Comparison of ENCODE assay signal across 1 cellular context in genomic region chr6:26196846-26197683, GRCh38.
TF ChIP-seq lines count a peak whose summit lies in the region.

No MANE protein-coding gene starts in this region.

TF ChIP-seq in HepG2, 621 proteins besides CTCF, POLR2A, EP300 and RAD21 (continued from another document and continues in another):
- TF ChIP-seq HIVEP1 (CRISPR knock-in tag; IDR thresholded peaks at IDR 0.05), result peak; percentile 78
- peak; percentile 50; the same call in 1 of the 2 replicates for TF ChIP-seq ELF3 (CRISPR knock-in tag; IDR thresholded peaks at IDR 0.05)
- peak; percentile 79; the same call in 1 of the 2 replicates for TF ChIP-seq SP4 (CRISPR knock-in tag; IDR thresholded peaks at IDR 0.05)
- TF ChIP-seq SIX4 (CRISPR knock-in tag; IDR thresholded peaks at IDR 0.05), result 0 out of 2 replicates have a peak, but pooled peaks have one; percentile 38
- TF ChIP-seq, protein P1, sequence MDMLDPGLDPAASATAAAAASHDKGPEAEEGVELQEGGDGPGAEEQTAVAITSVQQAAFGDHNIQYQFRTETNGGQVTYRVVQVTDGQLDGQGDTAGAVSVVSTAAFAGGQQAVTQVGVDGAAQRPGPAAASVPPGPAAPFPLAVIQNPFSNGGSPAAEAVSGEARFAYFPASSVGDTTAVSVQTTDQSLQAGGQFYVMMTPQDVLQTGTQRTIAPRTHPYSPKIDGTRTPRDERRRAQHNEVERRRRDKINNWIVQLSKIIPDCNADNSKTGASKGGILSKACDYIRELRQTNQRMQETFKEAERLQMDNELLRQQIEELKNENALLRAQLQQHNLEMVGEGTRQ (IDR thresholded peaks at IDR 0.05; ENCODE audit: low read depth, low read length), result no peak
- TF ChIP-seq, protein P1 (CRISPR knock-in tag; IDR thresholded peaks at IDR 0.05; ENCODE audit: borderline replicate concordance), result no peak; the same call in none of the 2 replicates
- no peak for TF ChIP-seq ZNF839 (CRISPR knock-in tag; IDR thresholded peaks at IDR 0.05; ENCODE audit: borderline replicate concordance)
- TF ChIP-seq, protein P2, sequence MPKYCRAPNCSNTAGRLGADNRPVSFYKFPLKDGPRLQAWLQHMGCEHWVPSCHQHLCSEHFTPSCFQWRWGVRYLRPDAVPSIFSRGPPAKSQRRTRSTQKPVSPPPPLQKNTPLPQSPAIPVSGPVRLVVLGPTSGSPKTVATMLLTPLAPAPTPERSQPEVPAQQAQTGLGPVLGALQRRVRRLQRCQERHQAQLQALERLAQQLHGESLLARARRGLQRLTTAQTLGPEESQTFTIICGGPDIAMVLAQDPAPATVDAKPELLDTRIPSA (CRISPR knock-in tag; IDR thresholded peaks at IDR 0.05; ENCODE audit: borderline replicate concordance), result 0 out of 2 replicates have a peak, but pooled peaks have one; percentile 92
- TF ChIP-seq ZNF530 (CRISPR knock-in tag; IDR thresholded peaks at IDR 0.05; ENCODE audit: low read depth), result no peak
- TF ChIP-seq ZNF788 (CRISPR knock-in tag; IDR thresholded peaks at IDR 0.05; ENCODE audit: borderline replicate concordance), result peak; percentile 95
- TF ChIP-seq SIN3B (IDR thresholded peaks at IDR 0.05; ENCODE audit: low read length), result peak; percentile 84
- no peak for TF ChIP-seq ZNF713 (CRISPR knock-in tag; IDR thresholded peaks at IDR 0.05)
- no peak; the same call in 1 of the 2 replicates for TF ChIP-seq ZNF3 (CRISPR knock-in tag; IDR thresholded peaks at IDR 0.05)
- no peak for TF ChIP-seq FOXA1 (IDR thresholded peaks at IDR 0.05)
- TF ChIP-seq FOXA1 (CRISPR knock-in tag; IDR thresholded peaks at IDR 0.05), result peak; percentile 38; the same call in 1 of the 2 replicates
- TF ChIP-seq, protein P3, sequence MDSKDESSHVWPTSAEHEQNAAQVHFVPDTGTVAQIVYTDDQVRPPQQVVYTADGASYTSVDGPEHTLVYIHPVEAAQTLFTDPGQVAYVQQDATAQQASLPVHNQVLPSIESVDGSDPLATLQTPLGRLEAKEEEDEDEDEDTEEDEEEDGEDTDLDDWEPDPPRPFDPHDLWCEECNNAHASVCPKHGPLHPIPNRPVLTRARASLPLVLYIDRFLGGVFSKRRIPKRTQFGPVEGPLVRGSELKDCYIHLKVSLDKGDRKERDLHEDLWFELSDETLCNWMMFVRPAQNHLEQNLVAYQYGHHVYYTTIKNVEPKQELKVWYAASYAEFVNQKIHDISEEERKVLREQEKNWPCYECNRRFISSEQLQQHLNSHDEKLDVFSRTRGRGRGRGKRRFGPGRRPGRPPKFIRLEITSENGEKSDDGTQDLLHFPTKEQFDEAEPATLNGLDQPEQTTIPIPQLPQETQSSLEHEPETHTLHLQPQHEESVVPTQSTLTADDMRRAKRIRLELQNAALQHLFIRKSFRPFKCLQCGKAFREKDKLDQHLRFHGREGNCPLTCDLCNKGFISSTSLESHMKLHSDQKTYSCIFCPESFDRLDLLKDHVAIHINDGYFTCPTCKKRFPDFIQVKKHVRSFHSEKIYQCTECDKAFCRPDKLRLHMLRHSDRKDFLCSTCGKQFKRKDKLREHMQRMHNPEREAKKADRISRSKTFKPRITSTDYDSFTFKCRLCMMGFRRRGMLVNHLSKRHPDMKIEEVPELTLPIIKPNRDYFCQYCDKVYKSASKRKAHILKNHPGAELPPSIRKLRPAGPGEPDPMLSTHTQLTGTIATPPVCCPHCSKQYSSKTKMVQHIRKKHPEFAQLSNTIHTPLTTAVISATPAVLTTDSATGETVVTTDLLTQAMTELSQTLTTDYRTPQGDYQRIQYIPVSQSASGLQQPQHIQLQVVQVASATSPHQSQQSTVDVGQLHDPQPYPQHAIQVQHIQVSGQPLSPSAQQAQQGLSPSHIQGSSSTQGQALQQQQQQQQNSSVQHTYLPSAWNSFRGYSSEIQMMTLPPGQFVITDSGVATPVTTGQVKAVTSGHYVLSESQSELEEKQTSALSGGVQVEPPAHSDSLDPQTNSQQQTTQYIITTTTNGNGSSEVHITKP (CRISPR knock-in tag; IDR thresholded peaks at IDR 0.05; ENCODE audit: low read depth), result peak; percentile 43; the same call in 1 of the 2 replicates
- TF ChIP-seq ZNF775 (CRISPR knock-in tag; IDR thresholded peaks at IDR 0.05; ENCODE audit: borderline replicate concordance), result no peak
- peak; percentile 39 for TF ChIP-seq ZNF777 (CRISPR knock-in tag; IDR thresholded peaks at IDR 0.05)
- TF ChIP-seq, protein P4, sequence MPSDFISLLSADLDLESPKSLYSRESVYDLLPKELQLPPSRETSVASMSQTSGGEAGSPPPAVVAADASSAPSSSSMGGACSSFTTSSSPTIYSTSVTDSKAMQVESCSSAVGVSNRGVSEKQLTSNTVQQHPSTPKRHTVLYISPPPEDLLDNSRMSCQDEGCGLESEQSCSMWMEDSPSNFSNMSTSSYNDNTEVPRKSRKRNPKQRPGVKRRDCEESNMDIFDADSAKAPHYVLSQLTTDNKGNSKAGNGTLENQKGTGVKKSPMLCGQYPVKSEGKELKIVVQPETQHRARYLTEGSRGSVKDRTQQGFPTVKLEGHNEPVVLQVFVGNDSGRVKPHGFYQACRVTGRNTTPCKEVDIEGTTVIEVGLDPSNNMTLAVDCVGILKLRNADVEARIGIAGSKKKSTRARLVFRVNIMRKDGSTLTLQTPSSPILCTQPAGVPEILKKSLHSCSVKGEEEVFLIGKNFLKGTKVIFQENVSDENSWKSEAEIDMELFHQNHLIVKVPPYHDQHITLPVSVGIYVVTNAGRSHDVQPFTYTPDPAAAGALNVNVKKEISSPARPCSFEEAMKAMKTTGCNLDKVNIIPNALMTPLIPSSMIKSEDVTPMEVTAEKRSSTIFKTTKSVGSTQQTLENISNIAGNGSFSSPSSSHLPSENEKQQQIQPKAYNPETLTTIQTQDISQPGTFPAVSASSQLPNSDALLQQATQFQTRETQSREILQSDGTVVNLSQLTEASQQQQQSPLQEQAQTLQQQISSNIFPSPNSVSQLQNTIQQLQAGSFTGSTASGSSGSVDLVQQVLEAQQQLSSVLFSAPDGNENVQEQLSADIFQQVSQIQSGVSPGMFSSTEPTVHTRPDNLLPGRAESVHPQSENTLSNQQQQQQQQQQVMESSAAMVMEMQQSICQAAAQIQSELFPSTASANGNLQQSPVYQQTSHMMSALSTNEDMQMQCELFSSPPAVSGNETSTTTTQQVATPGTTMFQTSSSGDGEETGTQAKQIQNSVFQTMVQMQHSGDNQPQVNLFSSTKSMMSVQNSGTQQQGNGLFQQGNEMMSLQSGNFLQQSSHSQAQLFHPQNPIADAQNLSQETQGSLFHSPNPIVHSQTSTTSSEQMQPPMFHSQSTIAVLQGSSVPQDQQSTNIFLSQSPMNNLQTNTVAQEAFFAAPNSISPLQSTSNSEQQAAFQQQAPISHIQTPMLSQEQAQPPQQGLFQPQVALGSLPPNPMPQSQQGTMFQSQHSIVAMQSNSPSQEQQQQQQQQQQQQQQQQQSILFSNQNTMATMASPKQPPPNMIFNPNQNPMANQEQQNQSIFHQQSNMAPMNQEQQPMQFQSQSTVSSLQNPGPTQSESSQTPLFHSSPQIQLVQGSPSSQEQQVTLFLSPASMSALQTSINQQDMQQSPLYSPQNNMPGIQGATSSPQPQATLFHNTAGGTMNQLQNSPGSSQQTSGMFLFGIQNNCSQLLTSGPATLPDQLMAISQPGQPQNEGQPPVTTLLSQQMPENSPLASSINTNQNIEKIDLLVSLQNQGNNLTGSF (CRISPR knock-in tag; IDR thresholded peaks at IDR 0.05), result peak; percentile 80
- no peak for TF ChIP-seq GPBP1L1 (CRISPR knock-in tag; IDR thresholded peaks at IDR 0.05)
- TF ChIP-seq SRY (CRISPR knock-in tag; IDR thresholded peaks at IDR 0.05), result peak; percentile 97
- no peak for TF ChIP-seq ZNF850 (CRISPR knock-in tag; conservative IDR thresholded peaks at IDR 0.05)
- no peak; the same call in 1 of the 2 replicates for TF ChIP-seq CBFB (CRISPR knock-in tag; IDR thresholded peaks at IDR 0.05)
- no peak for TF ChIP-seq ZNF562 (CRISPR knock-in tag; IDR thresholded peaks at IDR 0.05; ENCODE audit: borderline replicate concordance)
- TF ChIP-seq ZNF550 (CRISPR knock-in tag; IDR thresholded peaks at IDR 0.05; ENCODE audit: borderline replicate concordance), result no peak; the same call in 1 of the 2 replicates
- no peak; the same call in 1 of the 2 replicates for TF ChIP-seq DZIP1 (CRISPR knock-in tag; IDR thresholded peaks at IDR 0.05)
- peak; percentile 83 for TF ChIP-seq HOXA5 (CRISPR knock-in tag; IDR thresholded peaks at IDR 0.05)
- TF ChIP-seq CC2D1A (CRISPR knock-in tag; IDR thresholded peaks at IDR 0.05), result no peak
- no peak for TF ChIP-seq ZNF431 (CRISPR knock-in tag; IDR thresholded peaks at IDR 0.05; ENCODE audit: borderline replicate concordance, low read depth)
- TF ChIP-seq CEBPB (IDR thresholded peaks at IDR 0.05; ENCODE audit: borderline replicate concordance, low read depth, low read length), result no peak
- TF ChIP-seq ZNF569 (CRISPR knock-in tag; IDR thresholded peaks at IDR 0.05; ENCODE audit: borderline replicate concordance), result no peak
- TF ChIP-seq SMAD3 (CRISPR knock-in tag; IDR thresholded peaks at IDR 0.05), result peak; percentile 19; the same call in 1 of the 2 replicates
- TF ChIP-seq SYNCRIP (IDR thresholded peaks at IDR 0.05; ENCODE audit: insufficient read depth, low read depth, low read length), result no peak
- TF ChIP-seq, protein P5, sequence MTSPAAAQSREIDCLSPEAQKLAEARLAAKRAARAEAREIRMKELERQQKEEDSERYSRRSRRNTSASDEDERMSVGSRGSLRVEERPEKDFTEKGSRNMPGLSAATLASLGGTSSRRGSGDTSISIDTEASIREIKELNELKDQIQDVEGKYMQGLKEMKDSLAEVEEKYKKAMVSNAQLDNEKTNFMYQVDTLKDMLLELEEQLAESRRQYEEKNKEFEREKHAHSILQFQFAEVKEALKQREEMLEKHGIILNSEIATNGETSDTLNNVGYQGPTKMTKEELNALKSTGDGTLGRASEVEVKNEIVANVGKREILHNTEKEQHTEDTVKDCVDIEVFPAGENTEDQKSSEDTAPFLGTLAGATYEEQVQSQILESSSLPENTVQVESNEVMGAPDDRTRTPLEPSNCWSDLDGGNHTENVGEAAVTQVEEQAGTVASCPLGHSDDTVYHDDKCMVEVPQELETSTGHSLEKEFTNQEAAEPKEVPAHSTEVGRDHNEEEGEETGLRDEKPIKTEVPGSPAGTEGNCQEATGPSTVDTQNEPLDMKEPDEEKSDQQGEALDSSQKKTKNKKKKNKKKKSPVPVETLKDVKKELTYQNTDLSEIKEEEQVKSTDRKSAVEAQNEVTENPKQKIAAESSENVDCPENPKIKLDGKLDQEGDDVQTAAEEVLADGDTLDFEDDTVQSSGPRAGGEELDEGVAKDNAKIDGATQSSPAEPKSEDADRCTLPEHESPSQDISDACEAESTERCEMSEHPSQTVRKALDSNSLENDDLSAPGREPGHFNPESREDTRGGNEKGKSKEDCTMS (CRISPR knock-in tag; conservative IDR thresholded peaks at IDR 0.05), result no peak
- TF ChIP-seq SALL1 (CRISPR knock-in tag; IDR thresholded peaks at IDR 0.05), result peak; percentile 90
- no peak for TF ChIP-seq EHMT2 (IDR thresholded peaks at IDR 0.05; ENCODE audit: borderline replicate concordance, low read depth, low read length)
- peak; percentile 96 for TF ChIP-seq ZNF784 (CRISPR knock-in tag; IDR thresholded peaks at IDR 0.05; ENCODE audit: borderline replicate concordance)
- no peak for TF ChIP-seq ARNTL (CRISPR knock-in tag; IDR thresholded peaks at IDR 0.05)
- TF ChIP-seq CAMTA2 (CRISPR knock-in tag; IDR thresholded peaks at IDR 0.05; ENCODE audit: borderline replicate concordance), result peak; percentile 81; the same call in 1 of the 2 replicates
- no peak for TF ChIP-seq FOXA3 (CRISPR knock-in tag; IDR thresholded peaks at IDR 0.05)
- TF ChIP-seq, protein P6, sequence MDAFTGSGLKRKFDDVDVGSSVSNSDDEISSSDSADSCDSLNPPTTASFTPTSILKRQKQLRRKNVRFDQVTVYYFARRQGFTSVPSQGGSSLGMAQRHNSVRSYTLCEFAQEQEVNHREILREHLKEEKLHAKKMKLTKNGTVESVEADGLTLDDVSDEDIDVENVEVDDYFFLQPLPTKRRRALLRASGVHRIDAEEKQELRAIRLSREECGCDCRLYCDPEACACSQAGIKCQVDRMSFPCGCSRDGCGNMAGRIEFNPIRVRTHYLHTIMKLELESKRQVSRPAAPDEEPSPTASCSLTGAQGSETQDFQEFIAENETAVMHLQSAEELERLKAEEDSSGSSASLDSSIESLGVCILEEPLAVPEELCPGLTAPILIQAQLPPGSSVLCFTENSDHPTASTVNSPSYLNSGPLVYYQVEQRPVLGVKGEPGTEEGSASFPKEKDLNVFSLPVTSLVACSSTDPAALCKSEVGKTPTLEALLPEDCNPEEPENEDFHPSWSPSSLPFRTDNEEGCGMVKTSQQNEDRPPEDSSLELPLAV (CRISPR knock-in tag; conservative IDR thresholded peaks at IDR 0.05; ENCODE audit: low read depth), result no peak
